Comparison of ENCODE assay signal across 8 cellular contexts in the genomic region with DNA sequence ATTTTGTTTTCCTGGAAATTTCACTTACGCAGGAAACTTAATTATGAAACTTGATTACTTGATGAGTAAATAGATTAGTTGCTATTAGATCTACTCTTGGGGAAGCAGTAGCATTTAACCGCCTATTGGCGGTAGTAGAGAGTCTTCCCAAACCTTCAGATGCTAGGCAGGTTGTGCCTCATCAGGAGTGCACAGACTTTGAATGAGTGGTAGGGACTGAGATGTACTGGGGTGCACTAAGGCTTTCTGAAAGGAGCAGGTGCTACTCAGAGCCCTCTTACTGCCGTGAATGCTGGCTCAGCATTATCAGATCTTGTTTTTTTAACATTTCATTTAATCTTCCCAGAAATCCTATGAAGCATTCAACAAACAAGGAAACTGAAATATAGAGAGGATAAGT. TPM values are rescaled to one million over a fixed set of nuclear protein-coding genes. Genes with fewer than 3 reads are reported as not detected.
DNase-seq lines count a peak whose midpoint lies in the region; ATAC-seq and TF ChIP-seq lines count a peak whose summit lies in the region.

No MANE protein-coding gene starts in this region.

- no peak overlapping the region for H3K27ac Mint-ChIP-seq in activated CD8-positive, alpha-beta T cell treated with anti-CD3 and anti-CD28 coated beads, Interleukin-2, amount 10 ng/mL, durations not matched to agents 7 days and 5 days

- peaks cover 49% of the 10 kb centered on the region for H3K36me3 Mint-ChIP-seq in activated CD8-positive, alpha-beta T cell treated with anti-CD3 and anti-CD28 coated beads, Interleukin-2, amount 10 ng/mL, durations not matched to agents 7 days and 5 days (ENCODE audit: low read depth)

- H3K4me3 ChIP-seq in KMS-11 (IDR thresholded peaks at IDR 0.05; ENCODE audit: insufficient read depth, low read depth, low read length) (no peak overlapping the region), kidney epithelial cell (ENCODE audit: low read depth, low read length) (no peak overlapping the region)

- no peak overlapping the region for H3K4me2 ChIP-seq in KMS-11

- H3K27me3 Mint-ChIP-seq in activated CD8-positive, alpha-beta T cell treated with anti-CD3 and anti-CD28 coated beads, Interleukin-2, amount 10 ng/mL, durations not matched to agents 7 days and 5 days (ENCODE audit: low read depth): no peaks in the 10 kb centered on the region

- peaks cover 11% of the 10 kb centered on the region; the same call in 1 of the 2 replicates for H3K79me2 ChIP-seq in KMS-11 (ENCODE audit: insufficient read depth, low read depth)

- peak; percentile 16 for DNase-seq in activated T-cell treated with anti-CD3 and anti-CD28 coated beads, Interleukin-2, amount 50 U/mL, for 1 hour
- DNase-seq in activated T-cell treated with anti-CD3 and anti-CD28 coated beads for 4 hours (no peak), kidney epithelial cell (ENCODE audit: low read depth) (no peak), HK-2 (ENCODE audit: unreplicated experiment) (no peak)
- peak; percentile 46 for DNase-seq in activated CD8-positive, alpha-beta T cell treated with anti-CD3 and anti-CD28 coated beads, Interleukin-2, amount 10 ng/mL, durations not matched to agents 7 days and 5 days

- CTCF ChIA-PET in activated CD8-positive, alpha-beta T cell treated with anti-CD3 and anti-CD28 coated beads, Interleukin-2, amount 10 ng/mL, durations not matched to agents 7 days and 5 days (lab: Charles Lee): interaction anchor here (0.6 to 2.9 kb wide), 8 partner anchors 9 to 226 kb away, joined by 3 to 18 read pairs (median 9); a partner anchor contains a TSS

- H3K36me3 ChIP-seq in KMS-11 (ENCODE audit: insufficient read depth): no peaks in the 10 kb centered on the region
- H3K36me3 ChIP-seq in kidney epithelial cell (ENCODE audit: control insufficient read depth, insufficient read depth, low read length): no peaks in the 10 kb centered on the region

- no peak overlapping the region for H3K9ac ChIP-seq in KMS-11

- no peak overlapping the region for H3K4me3 Mint-ChIP-seq in activated CD8-positive, alpha-beta T cell treated with anti-CD3 and anti-CD28 coated beads, Interleukin-2, amount 10 ng/mL, durations not matched to agents 7 days and 5 days

- no peaks in the 10 kb centered on the region for H3K27me3 ChIP-seq in KMS-11 (ENCODE audit: insufficient read depth, low read depth)
- no peaks in the 10 kb centered on the region for H3K27me3 ChIP-seq in kidney epithelial cell (ENCODE audit: control insufficient read depth, insufficient read depth, low read length)

- peak; percentile 83 for ATAC-seq in activated CD8-positive, alpha-beta T cell treated with anti-CD3 and anti-CD28 coated beads, Interleukin-2, amount 10 ng/mL, durations not matched to agents 7 days and 5 days
- ATAC-seq in HG03159 (IDR thresholded peaks at IDR 0.05; ENCODE audit: unreplicated experiment) (no peak), GM19467 (IDR thresholded peaks at IDR 0.05; ENCODE audit: unreplicated experiment) (no peak)

- H2AFZ ChIP-seq in KMS-11 (ENCODE audit: low read depth): no peak overlapping the region

- peaks cover 14% of the 10 kb centered on the region for H3K4me1 ChIP-seq in KMS-11 (ENCODE audit: low read depth, poor library complexity, severe bottlenecking)

- H3K27ac ChIP-seq in KMS-11: no peak overlapping the region

- TF ChIP-seq CTCF in KMS-11 (conservative IDR thresholded peaks at IDR 0.05; ENCODE audit: low read depth, low read length) (peak; percentile 58), kidney epithelial cell (IDR thresholded peaks at IDR 0.05; ENCODE audit: insufficient read depth, low read length, poor library complexity, severe bottlenecking) (peak; percentile 65)

- POLR2A ChIA-PET in activated CD8-positive, alpha-beta T cell treated with anti-CD3 and anti-CD28 coated beads, Interleukin-2, amount 10 ng/mL, durations not matched to agents 7 days and 5 days (lab: Charles Lee): interaction anchor here (0.8 to 1.0 kb wide), 2 partner anchors 9 to 162 kb away, joined by 3 to 4 read pairs; a partner anchor contains a TSS

- H4K20me1 ChIP-seq in KMS-11 (ENCODE audit: insufficient read depth): no peaks in the 10 kb centered on the region

- H3K9me3 Mint-ChIP-seq in activated CD8-positive, alpha-beta T cell treated with anti-CD3 and anti-CD28 coated beads, Interleukin-2, amount 10 ng/mL, durations not matched to agents 7 days and 5 days (ENCODE audit: insufficient read depth): no peaks in the 10 kb centered on the region

- H3K4me1 Mint-ChIP-seq in activated CD8-positive, alpha-beta T cell treated with anti-CD3 and anti-CD28 coated beads, Interleukin-2, amount 10 ng/mL, durations not matched to agents 7 days and 5 days (ENCODE audit: low read depth): peaks cover 4% of the 10 kb centered on the region

RNA-seq across cellular contexts. Expression of a gene that starts 7.7 kb away (rescaled TPM):
- total RNA-seq in activated CD8-positive, alpha-beta T cell treated with anti-CD3 and anti-CD28 coated beads, Interleukin-2, amount 10 ng/mL, durations not matched to agents 7 days and 5 days: 10 to 100 TPM; 25.4 to 31.9 TPM
- 22.5 and 25.7 TPM in 2 replicates for total RNA-seq in kidney epithelial cell

RNA-seq across cellular contexts. Expression of a gene that starts 7.8 kb away (rescaled TPM):
- total RNA-seq in activated CD8-positive, alpha-beta T cell treated with anti-CD3 and anti-CD28 coated beads, Interleukin-2, amount 10 ng/mL, durations not matched to agents 7 days and 5 days: 10 to 100 TPM; 36.2 to 40.9 TPM
- 43.4 and 57.1 TPM in 2 replicates for total RNA-seq in kidney epithelial cell

RNA-seq across cellular contexts. Expression of a gene that starts 15.6 kb away (rescaled TPM):
- total RNA-seq in activated CD8-positive, alpha-beta T cell treated with anti-CD3 and anti-CD28 coated beads, Interleukin-2, amount 10 ng/mL, durations not matched to agents 7 days and 5 days: 100 to 1,000 TPM; 199 to 219 TPM
- 76.3 and 94.7 TPM in 2 replicates for total RNA-seq in kidney epithelial cell

RNA-seq across cellular contexts. Expression of a gene that starts 16.1 kb away (rescaled TPM):
- 100 to 1,000 TPM; 337 to 351 TPM for total RNA-seq in activated CD8-positive, alpha-beta T cell treated with anti-CD3 and anti-CD28 coated beads, Interleukin-2, amount 10 ng/mL, durations not matched to agents 7 days and 5 days
- total RNA-seq in kidney epithelial cell: 561 and 615 TPM in 2 replicates

RNA-seq across cellular contexts. Expression of a gene that starts 41.9 kb away (rescaled TPM):
- 100 to 1,000 TPM; 273 to 275 TPM for total RNA-seq in activated CD8-positive, alpha-beta T cell treated with anti-CD3 and anti-CD28 coated beads, Interleukin-2, amount 10 ng/mL, durations not matched to agents 7 days and 5 days
- 380 and 381 TPM in 2 replicates for total RNA-seq in kidney epithelial cell

Comparison
In these comparisons a context has a peak if more than half of its experiments do, and no peak if none do; other contexts are left out.
1. DNase-seq: peak in activated T-cell treated with anti-CD3 and anti-CD28 coated beads, Interleukin-2, amount 50 U/mL, for 1 hour (single experiment) and activated CD8-positive, alpha-beta T cell treated with anti-CD3 and anti-CD28 coated beads, Interleukin-2, amount 10 ng/mL, durations not matched to agents 7 days and 5 days (single experiment); none in activated T-cell treated with anti-CD3 and anti-CD28 coated beads for 4 hours (single experiment), kidney epithelial cell (single experiment) and HK-2 (single experiment).